15 cellular contexts compared by ENCODE assay signal in genomic region chr7:139265673-139266072, GRCh38. TPM values are rescaled to one million over a fixed set of nuclear protein-coding genes. Genes with fewer than 3 reads are reported as not detected.
DNase-seq lines count a peak whose midpoint lies in the region; ATAC-seq, FAIRE-seq and TF ChIP-seq lines count a peak whose summit lies in the region.
"Had no signal": no experiment of that assay in that cellular context is flagged by ENCODE, and none has a peak within 500 bp of the region (broad histone marks: within the 10 kb centered on the region; RNA-seq: fewer than 3 reads in every experiment).

No MANE protein-coding gene starts in this region.

- ATAC-seq in left ventricle myocardium superior (peak; percentile 11), psoas muscle (peak in 2 of 4 donors; percentile 34 to 46)

- H3K36me3 Mint-ChIP-seq in endothelial cell (ENCODE audit: low read depth, unreplicated experiment) = peaks cover 13% of the 10 kb centered on the region

- peaks cover 45% of the 10 kb centered on the region for H3K36me3 ChIP-seq in right atrium auricular region
- H3K36me3 ChIP-seq in psoas muscle (ENCODE audit: insufficient read depth in 1 of 2, low read depth in 1 of 2) = peaks cover 4 to 84% of the 10 kb centered on the region in 2 donors

- no peak for FAIRE-seq in GM12891 (lab: Jason Lieb, UNC)
- FAIRE-seq: GM18507, HTR-8/SVneo had no signal

- H3K27ac ChIP-seq in right atrium auricular region = no peak overlapping the region
- peak overlapping the region; percentile 87 for H3K27ac ChIP-seq in psoas muscle
- H3K27ac ChIP-seq: 22Rv1 had no signal

- no peak overlapping the region for H3K4me3 ChIP-seq in right atrium auricular region
- H3K4me3 ChIP-seq in psoas muscle = no peak overlapping the region

- H3K27me3 ChIP-seq in right atrium auricular region (no peaks in the 10 kb centered on the region), psoas muscle (ENCODE audit: insufficient read depth in 3 of 3, low read length in 2 of 3) (no peaks in the 10 kb centered on the region)

- DNase-seq in left ventricle myocardium superior = no peak
- DNase-seq in right atrium auricular region (ENCODE audit: low spot score) = no peak
- no peak for DNase-seq in endothelial cell (ENCODE audit: low spot score)
- DNase-seq in psoas muscle = no peak
- DNase-seq in iPS-NIHi7 (ENCODE audit: extremely low spot score) = no peak
- no peak for DNase-seq in GM12891 (ENCODE audit: insufficient read length, low spot score)
- DNase-seq in NCI-H345 treated with DMSO at 0.1 percent for 48 hours (lab: John Stamatoyannopoulos, UW; ENCODE audit: unreplicated experiment) = no peak
- DNase-seq: CD8-positive, alpha-beta memory T cell; DMS53; HCEC 1CT; HFFc6 had no signal

- no peaks in the 10 kb centered on the region for H3K27me3 Mint-ChIP-seq in endothelial cell (ENCODE audit: unreplicated experiment)
- H3K27me3 Mint-ChIP-seq: CD8-positive, alpha-beta memory T cell had no signal

- no peak for TF ChIP-seq CTCF in right atrium auricular region (IDR thresholded peaks at IDR 0.05)
- no peak for TF ChIP-seq CTCF in endothelial cell (IDR thresholded peaks at IDR 0.05; ENCODE audit: unreplicated experiment)
- TF ChIP-seq CTCF in psoas muscle (IDR thresholded peaks at IDR 0.05) = no peak

- H3K9me3 Mint-ChIP-seq in endothelial cell (ENCODE audit: unreplicated experiment) = no peaks in the 10 kb centered on the region
- H3K9me3 Mint-ChIP-seq: CD14-positive monocyte; CD8-positive, alpha-beta memory T cell; HFFc6 had no signal

- H3K4me3 Mint-ChIP-seq in endothelial cell (ENCODE audit: unreplicated experiment) = no peak overlapping the region
- H3K4me3 Mint-ChIP-seq: CD14-positive monocyte; CD8-positive, alpha-beta memory T cell; HFFc6 had no signal

- H3K9me3 ChIP-seq in right atrium auricular region (no peaks in the 10 kb centered on the region), psoas muscle (no peaks in the 10 kb centered on the region)

- no peak for TF ChIP-seq POLR2A in GM12891 (IDR thresholded peaks at IDR 0.05; ENCODE audit: low read depth, low read length)

- H3K4me1 ChIP-seq in right atrium auricular region (no peaks in the 10 kb centered on the region), psoas muscle (peaks cover 14% of the 10 kb centered on the region)

- no peaks in the 10 kb centered on the region for H3K4me1 Mint-ChIP-seq in endothelial cell (ENCODE audit: unreplicated experiment)
- H3K4me1 Mint-ChIP-seq: CD14-positive monocyte; CD8-positive, alpha-beta memory T cell had no signal

- peak overlapping the region; percentile 17 for H3K27ac Mint-ChIP-seq in endothelial cell (ENCODE audit: unreplicated experiment)
- H3K27ac Mint-ChIP-seq: HFFc6 had no signal

- 27 to 54% (median 50%) methylated on average over 2 of the region's 2 CpGs for WGBS in psoas muscle, 3 donors

- intact Hi-C loops in left ventricle myocardium superior (cut with micrococcal nuclease) (no loop called here), psoas muscle (cut with DNase I) (no loop called here)

TF ChIP-seq in GM12891, 5 proteins besides CTCF, POLR2A, EP300 and RAD21:
- TF ChIP-seq POLR2AphosphoS5 (IDR thresholded peaks at IDR 0.05; ENCODE audit: low read depth, low read length) = no peak
TF ChIP-seq in GM12891: peak in this region for 0.

RNA-seq across cellular contexts. Expression of gene UBN2, which starts 34.6 kb away (rescaled TPM):
- total RNA-seq in left ventricle myocardium superior (14.1 TPM), right atrium auricular region (1 to 10 TPM; 7.9 to 8.5 TPM), endothelial cell (ENCODE audit: unreplicated experiment) (22.2 TPM), psoas muscle (10 to 100 TPM; 20.6 to 30.1 (median 24.9) TPM)
- 1 to 10 TPM; 1.7 to 7.9 (median 3.3) TPM for polyA plus RNA-seq in psoas muscle
- 0.72 TPM for polyA plus RNA-seq in GM12891 (2012; ENCODE audit: low read depth, missing spikeins)
